Comparison of ENCODE assay signal across 12 cellular contexts in the genomic region with DNA sequence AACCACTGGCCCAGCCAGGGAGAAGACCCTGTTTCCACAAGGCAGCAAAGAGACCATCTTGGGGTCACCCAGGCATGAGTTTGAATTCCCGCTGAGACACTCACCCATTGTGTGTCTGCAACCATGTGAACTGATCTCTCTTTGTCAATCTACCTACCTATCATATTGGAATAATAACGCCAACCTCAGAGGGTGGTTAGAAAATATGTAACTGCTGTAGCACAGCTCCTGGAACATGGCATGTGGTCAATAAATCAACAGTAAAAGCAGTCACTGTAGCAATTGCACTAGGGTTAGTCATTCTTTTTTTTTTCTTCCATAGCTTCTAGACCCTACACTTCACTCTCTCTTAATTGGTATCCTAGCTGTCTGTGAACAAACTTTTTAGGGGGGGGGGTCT.
"Had no signal": no experiment of that assay in that cellular context is flagged by ENCODE, and none has a peak within 500 bp of the region (broad histone marks: within the 10 kb centered on the region; RNA-seq: fewer than 3 reads in every experiment).

No MANE protein-coding gene starts in this region.

- H3K27me3 ChIP-seq: cardiac muscle cell, dorsolateral prefrontal cortex, sigmoid colon, spleen, testis, upper lobe of right lung had no signal

- H3K9ac ChIP-seq: parathyroid adenoma had no signal

- ATAC-seq: left cardiac atrium; stimulated activated memory B cell treated with anti-CD40 and anti-IgM and Interleukin-4, amounts not matched to agents 10 μg/mL and 1 μg/mL and 100 μg/mL, for 72 hours; upper lobe of right lung had no signal

- H3K36me3 ChIP-seq: cardiac muscle cell, sigmoid colon, spleen, upper lobe of right lung had no signal

- H3K4me1 ChIP-seq: parathyroid adenoma, sigmoid colon, spleen, testis, upper lobe of right lung had no signal

- H3K79me2 ChIP-seq: parathyroid adenoma had no signal

- H3K4me3 ChIP-seq: cardiac muscle cell, dorsolateral prefrontal cortex, sigmoid colon, spleen, testis, upper lobe of right lung had no signal

- H2AFZ ChIP-seq: parathyroid adenoma had no signal

- H3K9me3 ChIP-seq: sigmoid colon, testis, upper lobe of right lung had no signal

- H3K27ac ChIP-seq: cardiac muscle cell, dorsolateral prefrontal cortex, parathyroid adenoma, sigmoid colon, spleen, testis, upper lobe of right lung had no signal

- DNase-seq: activated CD4-positive, alpha-beta T cell treated with anti-CD3 and anti-CD28 coated beads, Interleukin-2, amount 50 U/mL, for 48 hours; activated gamma-delta T cell; dorsolateral prefrontal cortex; left cardiac atrium; sigmoid colon; spleen; stimulated activated CD4-positive, alpha-beta T cell treated with anti-CD3 and anti-CD28 coated beads, Interleukin-4, amount 100 ng/mL, for 4 hours; testis; upper lobe of right lung had no signal
